In the genomic region with DNA sequence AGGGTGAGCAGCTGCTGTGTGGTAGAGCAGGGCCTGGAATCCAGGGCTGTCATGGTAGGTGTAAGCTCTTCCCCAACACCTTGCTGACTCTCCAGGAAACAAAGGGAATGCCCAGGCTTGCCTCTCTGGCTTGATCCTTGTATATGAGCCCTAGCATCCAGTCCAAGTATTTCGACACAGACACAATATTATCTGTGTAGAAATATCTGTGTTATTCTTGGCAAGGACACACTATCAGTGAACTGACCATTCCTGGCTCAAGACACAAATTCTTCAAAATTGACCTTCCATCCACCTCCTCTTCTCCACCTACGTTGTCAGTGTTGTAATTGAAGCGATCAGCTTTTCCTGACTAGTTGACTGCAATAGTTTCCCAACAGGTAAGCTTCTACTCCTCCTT, we compare ENCODE assay signal across 20 cellular contexts.
A peak's percentile ranks its signal among the peaks of the same experiment; 100 is the strongest.
DNase-seq lines count a peak whose midpoint lies in the region; ATAC-seq, FAIRE-seq and TF ChIP-seq lines count a peak whose summit lies in the region.
"Had no signal": no experiment of that assay in that cellular context is flagged by ENCODE, and none has a peak within 500 bp of the region (broad histone marks: within the 10 kb centered on the region; RNA-seq: fewer than 3 reads in every experiment).

No MANE protein-coding gene starts in this region.

- intact Hi-C loops in activated CD4-positive, alpha-beta T cell treated with anti-CD3 and anti-CD28 coated beads, Interleukin-2, amount 10 ng/mL, durations not matched to agents 24 days and 14 days (cut with micrococcal nuclease): no loop called here

- no peak overlapping the region for H3K27ac ChIP-seq in astrocyte (ENCODE audit: low read depth, low read length)
- H3K27ac ChIP-seq: colonic mucosa, ovary, testis had no signal

- H3K4me1 ChIP-seq in astrocyte (ENCODE audit: insufficient read depth, low read length): no peaks in the 10 kb centered on the region
- H3K4me1 ChIP-seq: colonic mucosa had no signal

- TF ChIP-seq CTCF in astrocyte (IDR thresholded peaks at IDR 0.05; ENCODE audit: insufficient read depth, low read depth, low read length): no peak
- no peak for TF ChIP-seq CTCF in chondrocyte (IDR thresholded peaks at IDR 0.05)

- no peak overlapping the region for H3K4me3 Mint-ChIP-seq in astrocyte (ENCODE audit: unreplicated experiment)
- no peak overlapping the region for H3K4me3 Mint-ChIP-seq in chondrocyte (ENCODE audit: unreplicated experiment)
- H3K4me3 Mint-ChIP-seq in activated CD4-positive, alpha-beta T cell treated with anti-CD3 and anti-CD28 coated beads, Interleukin-2, amount 10 ng/mL, durations not matched to agents 24 days and 14 days: no peak overlapping the region
- H3K4me3 Mint-ChIP-seq: CD14-positive monocyte; stimulated activated memory B cell treated with anti-CD40 and anti-IgM and Interleukin-4, amounts not matched to agents 10 μg/mL and 1 μg/mL and 100 μg/mL, for 72 hours had no signal

- no peaks in the 10 kb centered on the region for H3K9me3 ChIP-seq in astrocyte (ENCODE audit: insufficient read depth, low read depth, low read length)
- H3K9me3 ChIP-seq: colonic mucosa, ovary, testis had no signal

- H3K9ac ChIP-seq in astrocyte (ENCODE audit: low read length): no peak overlapping the region

- H2AFZ ChIP-seq in astrocyte (ENCODE audit: low read depth, low read length): no peak overlapping the region

- no peaks in the 10 kb centered on the region for H3K4me1 Mint-ChIP-seq in astrocyte (ENCODE audit: low read depth, unreplicated experiment)
- no peaks in the 10 kb centered on the region for H3K4me1 Mint-ChIP-seq in chondrocyte (ENCODE audit: low read depth)
- H3K4me1 Mint-ChIP-seq in activated CD4-positive, alpha-beta T cell treated with anti-CD3 and anti-CD28 coated beads, Interleukin-2, amount 10 ng/mL, durations not matched to agents 24 days and 14 days: no peaks in the 10 kb centered on the region
- H3K4me1 Mint-ChIP-seq: CD14-positive monocyte; stimulated activated memory B cell treated with anti-CD40 and anti-IgM and Interleukin-4, amounts not matched to agents 10 μg/mL and 1 μg/mL and 100 μg/mL, for 72 hours had no signal

- H3K4me2 ChIP-seq in astrocyte (ENCODE audit: low read length): no peak overlapping the region

- no peak for FAIRE-seq in astrocyte (lab: Jason Lieb, UNC)

- peak; percentile 38 for DNase-seq in AG08396 (ENCODE audit: low spot score)
- peak; percentile 35 for DNase-seq in astrocyte (ENCODE audit: low read depth)
- peak; percentile 18 for DNase-seq in fibroblast of peridontal ligament (ENCODE audit: extremely low read depth)
- no peak for DNase-seq in left lobe of liver (ENCODE audit: low spot score)
- no peak for DNase-seq in NOMO-1 treated with dmso at 0.1 percent for 144 hours (lab: John Stamatoyannopoulos, UW; ENCODE audit: unreplicated experiment)
- DNase-seq in chondrocyte (ENCODE audit: low spot score): no peak
- DNase-seq in activated CD4-positive, alpha-beta T cell treated with anti-CD3 and anti-CD28 coated beads, Interleukin-2, amount 10 ng/mL, durations not matched to agents 24 days and 14 days: no peak
- DNase-seq: activated CD4-positive, alpha-beta T cell treated with anti-CD3 and anti-CD28 coated beads for 1 hour; activated CD8-positive, alpha-beta memory T cell treated with anti-CD3 and anti-CD28 coated beads for 24 hours; activated naive CD4-positive, alpha-beta T cell treated with anti-CD3 and anti-CD28 coated beads, Interleukin-2, amount 50 U/mL, for 16 hours; colonic mucosa; DMS153; GDM1; NCI-H524; ovary; testis had no signal

- H3K27ac Mint-ChIP-seq in astrocyte (ENCODE audit: unreplicated experiment) (no peak overlapping the region), chondrocyte (ENCODE audit: unreplicated experiment) (no peak overlapping the region)
- no peak overlapping the region for H3K27ac Mint-ChIP-seq in activated CD4-positive, alpha-beta T cell treated with anti-CD3 and anti-CD28 coated beads, Interleukin-2, amount 10 ng/mL, durations not matched to agents 24 days and 14 days
- H3K27ac Mint-ChIP-seq: CD14-positive monocyte; stimulated activated memory B cell treated with anti-CD40 and anti-IgM and Interleukin-4, amounts not matched to agents 10 μg/mL and 1 μg/mL and 100 μg/mL, for 72 hours had no signal

- peak; percentile 91 for ATAC-seq in left lobe of liver
- no peak for ATAC-seq in HG02759 (IDR thresholded peaks at IDR 0.05; ENCODE audit: unreplicated experiment)
- ATAC-seq: stimulated activated memory B cell treated with anti-CD40 and anti-IgM and Interleukin-4, amounts not matched to agents 10 μg/mL and 1 μg/mL and 100 μg/mL, for 72 hours had no signal

- H3K4me3 ChIP-seq in astrocyte (ENCODE audit: insufficient read depth, low read depth, low read length): no peak overlapping the region
- H3K4me3 ChIP-seq: colonic mucosa, lung, ovary, testis had no signal

- no peaks in the 10 kb centered on the region for H3K79me2 ChIP-seq in astrocyte (ENCODE audit: insufficient read depth, low read length)

- H3K36me3 Mint-ChIP-seq in astrocyte (ENCODE audit: low read depth, unreplicated experiment) (no peaks in the 10 kb centered on the region), chondrocyte (ENCODE audit: low read depth) (no peaks in the 10 kb centered on the region)
- H3K36me3 Mint-ChIP-seq in activated CD4-positive, alpha-beta T cell treated with anti-CD3 and anti-CD28 coated beads, Interleukin-2, amount 10 ng/mL, durations not matched to agents 24 days and 14 days (ENCODE audit: low read depth): no peaks in the 10 kb centered on the region
- H3K36me3 Mint-ChIP-seq: CD14-positive monocyte; stimulated activated memory B cell treated with anti-CD40 and anti-IgM and Interleukin-4, amounts not matched to agents 10 μg/mL and 1 μg/mL and 100 μg/mL, for 72 hours had no signal

- H4K20me1 ChIP-seq in astrocyte (ENCODE audit: insufficient read depth, low read length): no peaks in the 10 kb centered on the region

- H3K27me3 Mint-ChIP-seq in astrocyte (ENCODE audit: low read depth, unreplicated experiment) (peaks cover 20% of the 10 kb centered on the region), chondrocyte (ENCODE audit: low read depth) (no peaks in the 10 kb centered on the region)
- H3K27me3 Mint-ChIP-seq in activated CD4-positive, alpha-beta T cell treated with anti-CD3 and anti-CD28 coated beads, Interleukin-2, amount 10 ng/mL, durations not matched to agents 24 days and 14 days: no peaks in the 10 kb centered on the region

- H3K36me3 ChIP-seq in astrocyte (ENCODE audit: insufficient read depth, low read length): no peaks in the 10 kb centered on the region
- H3K36me3 ChIP-seq: colonic mucosa, ovary had no signal

- H3K27me3 ChIP-seq in astrocyte (ENCODE audit: insufficient read depth, low read length): no peaks in the 10 kb centered on the region
- H3K27me3 ChIP-seq: colonic mucosa, ovary, testis had no signal

- H3K9me3 Mint-ChIP-seq in astrocyte (ENCODE audit: unreplicated experiment) (peaks cover 8% of the 10 kb centered on the region), chondrocyte (ENCODE audit: low read depth) (no peaks in the 10 kb centered on the region)
- H3K9me3 Mint-ChIP-seq in activated CD4-positive, alpha-beta T cell treated with anti-CD3 and anti-CD28 coated beads, Interleukin-2, amount 10 ng/mL, durations not matched to agents 24 days and 14 days: no peaks in the 10 kb centered on the region
- H3K9me3 Mint-ChIP-seq: stimulated activated memory B cell treated with anti-CD40 and anti-IgM and Interleukin-4, amounts not matched to agents 10 μg/mL and 1 μg/mL and 100 μg/mL, for 72 hours had no signal

Comparison
In these comparisons a context has a peak if more than half of its experiments do, and no peak if none do; other contexts are left out.
1. DNase-seq: peak in AG08396 (single experiment), astrocyte (single experiment) and fibroblast of peridontal ligament (single experiment); none in left lobe of liver (single experiment), NOMO-1 treated with dmso at 0.1 percent for 144 hours (single experiment), chondrocyte (single experiment) and activated CD4-positive, alpha-beta T cell treated with anti-CD3 and anti-CD28 coated beads, Interleukin-2, amount 10 ng/mL, durations not matched to agents 24 days and 14 days (single experiment).